Comparison of ENCODE assay signal across 1 cellular context in the genomic region with DNA sequence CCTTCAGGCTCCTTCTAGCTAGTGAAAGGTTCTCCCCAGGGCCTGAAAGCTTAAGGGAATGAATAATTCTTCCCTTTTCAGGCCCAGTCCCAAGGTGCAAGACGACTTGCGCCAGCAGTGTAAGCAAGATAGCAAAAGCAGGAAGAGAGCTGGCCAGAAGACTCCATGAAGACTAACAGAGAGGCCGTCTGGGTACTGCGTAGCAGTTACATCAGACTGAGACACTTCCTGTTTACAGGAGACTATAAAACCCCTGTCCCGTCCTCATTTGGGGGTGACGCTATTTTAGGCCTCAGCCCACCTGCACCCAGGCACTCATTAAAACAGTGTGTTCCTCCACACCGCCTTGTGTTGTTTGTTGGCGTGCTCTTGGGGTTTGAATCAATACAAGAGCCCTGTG.
TF ChIP-seq lines count a peak whose summit lies in the region.

No MANE protein-coding gene starts in this region.

TF ChIP-seq in IMR-90, 13 proteins besides CTCF, POLR2A, EP300 and RAD21 (continued from another document):
- no peak for TF ChIP-seq MAZ (IDR thresholded peaks at IDR 0.05; ENCODE audit: borderline replicate concordance, low read depth, low read length)
